33 cellular contexts compared by ENCODE assay signal in genomic region chr2:150159300-150159699, GRCh38.
"Had no signal": no experiment of that assay in that cellular context is flagged by ENCODE, and none has a peak within 500 bp of the region (broad histone marks: within the 10 kb centered on the region; RNA-seq: fewer than 3 reads in every experiment).

No MANE protein-coding gene starts in this region.

- H3K36me3 ChIP-seq: left lung, lower lobe of right lung, pancreas, prostate gland, suprapubic skin, thoracic aorta, tibial artery, upper lobe of right lung had no signal

- H3K4me1 ChIP-seq: left lung, lower lobe of right lung, pancreas, prostate gland, suprapubic skin, tibial artery, upper lobe of right lung had no signal

- ATAC-seq: left colon; left lung; lower lobe of right lung; naive thymus-derived CD8-positive, alpha-beta T cell; pancreas; right cardiac atrium; sciatic nerve; stimulated activated effector memory CD8-positive, alpha-beta T cell treated with anti-CD3 and anti-CD28 coated beads, Interleukin-12 subunit alpha, Interleukin-12 subunit beta, amount 100 ng/mL, for 72 hours; upper lobe of right lung had no signal

- H3K9me3 ChIP-seq: left lung, lower lobe of right lung, pancreas, prostate gland, suprapubic skin, thoracic aorta, tibial artery, upper lobe of right lung had no signal

- H3K36me3 Mint-ChIP-seq: immature natural killer cell; naive thymus-derived CD8-positive, alpha-beta T cell; stimulated activated effector memory CD8-positive, alpha-beta T cell treated with anti-CD3 and anti-CD28 coated beads, Interleukin-12 subunit alpha, Interleukin-12 subunit beta, amount 100 ng/mL, for 72 hours had no signal

- DNase-seq: hypothalamus; immature natural killer cell; kidney; left colon; left lung; lower lobe of right lung; mammary epithelial cell; mesenchymal stem cell; naive thymus-derived CD8-positive, alpha-beta T cell; nucleus accumbens; pancreas; posterior cingulate gyrus; retina; right cardiac atrium; stimulated activated CD4-positive, alpha-beta T cell treated with anti-CD3 and anti-CD28 coated beads, Interleukin-12 subunit alpha, Interleukin-12 subunit beta, amount 100 ng/mL, for 4 hours; stimulated activated CD4-positive, alpha-beta T cell treated with anti-CD3 and anti-CD28 coated beads, Interleukin-15, amount 100 ng/mL, for 24 hours; stimulated activated CD4-positive, alpha-beta T cell treated with anti-CD3 and anti-CD28 coated beads, Interleukin-2, amount 100 ng/mL, for 24 hours; stimulated activated CD4-positive, alpha-beta T cell treated with anti-CD3 and anti-CD28 coated beads, Interleukin-4, amount 100 ng/mL, for 24 hours; stimulated activated naive CD4-positive, alpha-beta T cell; tibial artery; trophoblast cell; upper lobe of right lung had no signal

- H3K4me3 ChIP-seq: left lung, lower lobe of right lung, pancreas, prostate gland, skin epidermis, suprapubic skin, thoracic aorta, tibial artery, upper lobe of right lung had no signal

- H3K27ac ChIP-seq: left lung, lower lobe of right lung, pancreas, prostate gland, skin epidermis, suprapubic skin, thoracic aorta, tibial artery, upper lobe of right lung had no signal

- FAIRE-seq: islet of Langerhans, kidney, pancreas, urothelium cell line had no signal

- H3K27me3 ChIP-seq: left lung, pancreas, suprapubic skin, tibial artery, upper lobe of right lung had no signal

- H3K27ac Mint-ChIP-seq: immature natural killer cell; naive thymus-derived CD8-positive, alpha-beta T cell; nephron; stimulated activated effector memory CD8-positive, alpha-beta T cell treated with anti-CD3 and anti-CD28 coated beads, Interleukin-12 subunit alpha, Interleukin-12 subunit beta, amount 100 ng/mL, for 72 hours; stimulated activated naive CD8-positive, alpha-beta T cell treated with anti-CD3 and anti-CD28 coated beads, Interleukin-15, Interleukin-2, amounts not matched to agents 100 ng/mL and 50 ng/mL, for 24 hours had no signal

- H3K9me3 Mint-ChIP-seq: nephron; neural crest cell; stimulated activated naive CD8-positive, alpha-beta T cell treated with anti-CD3 and anti-CD28 coated beads, Interleukin-15, Interleukin-2, amounts not matched to agents 100 ng/mL and 50 ng/mL, for 24 hours had no signal
